ENCODE assay signal across 19 cellular contexts in the genomic region with DNA sequence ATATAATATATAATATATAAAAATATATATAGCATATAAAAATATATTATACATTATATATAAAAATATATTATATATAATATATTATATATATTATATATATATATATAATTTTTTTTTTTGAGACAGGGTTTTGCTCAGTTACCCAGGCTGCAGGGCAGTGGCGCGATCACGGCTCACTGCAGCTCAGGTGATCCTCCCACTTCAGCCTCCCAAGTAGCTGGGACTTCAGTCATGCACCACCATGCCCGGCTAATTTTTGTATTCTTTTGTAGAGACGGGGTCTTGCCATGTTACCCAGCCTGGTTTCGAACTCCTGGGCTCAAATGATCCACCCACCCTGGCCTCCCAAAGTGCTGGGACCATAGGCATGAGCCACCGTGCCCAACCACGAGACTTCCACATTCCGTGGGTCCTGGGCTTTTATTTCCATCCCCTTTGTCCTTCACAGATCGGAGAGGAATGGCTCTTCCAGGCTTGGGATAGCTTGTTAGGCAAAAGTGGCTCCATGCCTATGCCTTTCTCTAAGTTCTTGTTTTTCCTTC.
"Had no signal": no experiment of that assay in that cellular context is flagged by ENCODE, and none has a peak within 500 bp of the region (broad histone marks: within the 10 kb centered on the region; RNA-seq: fewer than 3 reads in every experiment).

No MANE protein-coding gene starts in this region.

- H3K4me3 ChIP-seq: dorsolateral prefrontal cortex, prostate gland, smooth muscle cell had no signal

- H3K9me3 Mint-ChIP-seq: activated CD4-positive, alpha-beta memory T cell treated with anti-CD3 and anti-CD28 coated beads, Interleukin-2, amount 10 ng/mL, durations not matched to agents 7 days and 5 days; activated naive CD4-positive, alpha-beta T cell treated with anti-CD3 and anti-CD28 coated beads, Interleukin-2, amount 10 ng/mL, durations not matched to agents 7 days and 5 days; activated T-cell treated with anti-CD3 and anti-CD28 coated beads, Interleukin-2, amount 50 U/mL, for 24 hours; endodermal cell; stimulated activated naive B cell treated with anti-CD40 and anti-IgM and Interleukin-4, amounts not matched to agents 10 μg/mL and 1 μg/mL and 100 μg/mL, for 72 hours had no signal

- H3K27me3 ChIP-seq: dorsolateral prefrontal cortex had no signal

- ATAC-seq: left lobe of liver; sciatic nerve; stimulated activated naive B cell treated with anti-CD40 and anti-IgM and Interleukin-4, amounts not matched to agents 10 μg/mL and 1 μg/mL and 100 μg/mL, for 72 hours had no signal

- H3K36me3 ChIP-seq: prostate gland had no signal

- DNase-seq: activated CD4-positive, alpha-beta memory T cell treated with anti-CD3 and anti-CD28 coated beads, Interleukin-2, amount 10 ng/mL, durations not matched to agents 7 days and 5 days; activated CD4-positive, alpha-beta T cell treated with anti-CD3 and anti-CD28 coated beads for 48 hours; activated CD4-positive, CD25-positive, alpha-beta regulatory T cell; activated effector memory CD4-positive, alpha-beta T cell treated with Interleukin-2 at 50 U/mL for 16 hours; activated naive CD4-positive, alpha-beta T cell treated with anti-CD3 and anti-CD28 coated beads, Interleukin-2, amount 10 ng/mL, durations not matched to agents 7 days and 5 days; activated T-cell treated with anti-CD3 and anti-CD28 coated beads, Interleukin-2, amount 50 U/mL, for 24 hours; endodermal cell; foreskin fibroblast; hypothalamus; islet precursor cell; stimulated activated naive B cell treated with anti-CD40 and anti-IgM and Interleukin-4, amounts not matched to agents 10 μg/mL and 1 μg/mL and 100 μg/mL, for 72 hours; T1000 had no signal

- H3K4me3 Mint-ChIP-seq: activated CD4-positive, alpha-beta memory T cell treated with anti-CD3 and anti-CD28 coated beads, Interleukin-2, amount 10 ng/mL, durations not matched to agents 7 days and 5 days; activated naive CD4-positive, alpha-beta T cell treated with anti-CD3 and anti-CD28 coated beads, Interleukin-2, amount 10 ng/mL, durations not matched to agents 7 days and 5 days; activated T-cell treated with anti-CD3 and anti-CD28 coated beads, Interleukin-2, amount 50 U/mL, for 24 hours; endodermal cell; memory B cell; stimulated activated naive B cell treated with anti-CD40 and anti-IgM and Interleukin-4, amounts not matched to agents 10 μg/mL and 1 μg/mL and 100 μg/mL, for 72 hours had no signal

- H3K27ac ChIP-seq: dorsolateral prefrontal cortex, epithelial cell of prostate, prostate gland had no signal

- H3K9me3 ChIP-seq: prostate gland had no signal

- H3K27me3 Mint-ChIP-seq: activated CD4-positive, alpha-beta memory T cell treated with anti-CD3 and anti-CD28 coated beads, Interleukin-2, amount 10 ng/mL, durations not matched to agents 7 days and 5 days; activated T-cell treated with anti-CD3 and anti-CD28 coated beads, Interleukin-2, amount 50 U/mL, for 24 hours had no signal

- H3K4me1 ChIP-seq: prostate gland had no signal

- H3K27ac Mint-ChIP-seq: activated CD4-positive, alpha-beta memory T cell treated with anti-CD3 and anti-CD28 coated beads, Interleukin-2, amount 10 ng/mL, durations not matched to agents 7 days and 5 days; activated naive CD4-positive, alpha-beta T cell treated with anti-CD3 and anti-CD28 coated beads, Interleukin-2, amount 10 ng/mL, durations not matched to agents 7 days and 5 days; endodermal cell; memory B cell; stimulated activated naive B cell treated with anti-CD40 and anti-IgM and Interleukin-4, amounts not matched to agents 10 μg/mL and 1 μg/mL and 100 μg/mL, for 72 hours had no signal

- H3K36me3 Mint-ChIP-seq: activated naive CD4-positive, alpha-beta T cell treated with anti-CD3 and anti-CD28 coated beads, Interleukin-2, amount 10 ng/mL, durations not matched to agents 7 days and 5 days; memory B cell; stimulated activated naive B cell treated with anti-CD40 and anti-IgM and Interleukin-4, amounts not matched to agents 10 μg/mL and 1 μg/mL and 100 μg/mL, for 72 hours had no signal
